In the genomic region with DNA sequence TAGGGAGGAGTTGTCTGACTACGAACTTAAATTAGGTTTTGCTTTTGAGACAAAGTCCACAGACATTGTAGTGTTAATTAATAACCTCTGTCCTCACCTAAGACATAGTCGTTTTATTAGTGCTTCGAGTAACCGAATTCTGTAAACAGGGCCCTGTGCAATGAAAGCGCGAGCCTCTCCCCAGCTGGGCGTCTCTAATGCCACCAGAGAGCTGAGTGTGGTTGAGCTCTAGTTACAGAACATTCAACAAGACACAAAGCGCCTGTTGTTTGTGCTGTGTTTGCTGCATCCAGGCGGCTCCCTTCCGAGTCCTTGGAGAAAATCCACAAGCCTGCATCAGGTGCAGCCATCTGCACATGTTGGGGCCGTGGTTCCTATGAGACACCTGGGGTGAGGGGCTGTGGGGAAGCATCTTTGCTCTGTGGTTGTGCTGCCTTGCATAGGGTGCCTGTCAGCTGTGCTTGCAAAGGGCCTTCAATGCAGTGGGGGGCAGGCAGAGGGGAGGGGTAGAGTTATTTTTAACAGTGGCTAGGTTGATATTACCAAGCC, we compare ENCODE assay signal across 10 cellular contexts.
DNase-seq lines count a peak whose midpoint lies in the region; ATAC-seq lines count a peak whose summit lies in the region.
"Had no signal": no experiment of that assay in that cellular context is flagged by ENCODE, and none has a peak within 500 bp of the region (broad histone marks: within the 10 kb centered on the region; RNA-seq: fewer than 3 reads in every experiment).

No MANE protein-coding gene starts in this region.

- H3K9ac ChIP-seq in duodenal mucosa (ENCODE audit: low read depth in 1 of 2, low read length in 2 of 2) (peak overlapping the region; percentile 16 to 26), neuronal stem cell (ENCODE audit: low read depth, low read length, poor library complexity) (peak overlapping the region; percentile 55)

- H3K18ac ChIP-seq in neuronal stem cell (ENCODE audit: low read length): no peak overlapping the region

- ATAC-seq in HG03342 (IDR thresholded peaks at IDR 0.05; ENCODE audit: unreplicated experiment): no peak
- ATAC-seq: CD8-positive, alpha-beta T cell had no signal

- H3K36me3 ChIP-seq in duodenal mucosa (ENCODE audit: control insufficient read depth in 1 of 2, insufficient read depth in 2 of 2, low read length in 2 of 2) (no peaks in the 10 kb centered on the region), neuronal stem cell (replicated peaks in 1 of 2; ENCODE audit: control insufficient read depth in 2 of 2, insufficient read depth in 2 of 2, low read length in 2 of 2) (no peaks in the 10 kb centered on the region)

- no peak overlapping the region for H3K23ac ChIP-seq in neuronal stem cell (ENCODE audit: low read depth, low read length, poor library complexity)

- H3K4me1 ChIP-seq in duodenal mucosa (ENCODE audit: control insufficient read depth in 1 of 2, insufficient read depth in 2 of 2, low read length in 2 of 2) (peaks cover 28 to 40% of the 10 kb centered on the region in 2 donors), neuronal stem cell (ENCODE audit: control insufficient read depth in 2 of 2, insufficient read depth in 1 of 2, low read depth in 1 of 2, low read length in 2 of 2) (peaks cover 3 to 8% of the 10 kb centered on the region in 2 donors)

- no peak overlapping the region for H3K4ac ChIP-seq in neuronal stem cell (ENCODE audit: low read length)

- H3K27ac ChIP-seq in duodenal mucosa (ENCODE audit: low read depth, low read length): peak overlapping the region; percentile 46
- H3K27ac ChIP-seq in neuronal stem cell (replicated peaks; ENCODE audit: low read length): no peak overlapping the region

- no peak overlapping the region for H3K4me2 ChIP-seq in neuronal stem cell (ENCODE audit: insufficient read depth, low read length, poor library complexity, severe bottlenecking)

- no peak overlapping the region for H4K8ac ChIP-seq in neuronal stem cell (ENCODE audit: low read depth, low read length)

- H3K9me3 ChIP-seq in duodenal mucosa (ENCODE audit: control insufficient read depth in 1 of 2, low read length in 2 of 2) (no peaks in the 10 kb centered on the region), neuronal stem cell (replicated peaks in 1 of 2; ENCODE audit: control insufficient read depth in 2 of 2, insufficient read depth in 1 of 2, low read depth in 1 of 2, low read length in 2 of 2) (no peaks in the 10 kb centered on the region)

- no peak overlapping the region for H2BK12ac ChIP-seq in neuronal stem cell (ENCODE audit: low read length)

- no CpG with 5 or more reads among the region's 11 CpGs for WGBS in neuronal stem cell (ENCODE audit: extremely low coverage in 2 of 2, insufficient read length in 2 of 2, insufficient replicate concordance in 1 of 2), 2 donors

- no peaks in the 10 kb centered on the region for H3K79me1 ChIP-seq in neuronal stem cell (ENCODE audit: low read depth, low read length)

- H2BK15ac ChIP-seq in neuronal stem cell (ENCODE audit: low read length): no peak overlapping the region

- no peak overlapping the region for H2AK5ac ChIP-seq in neuronal stem cell (ENCODE audit: low read depth, low read length)

- H2BK120ac ChIP-seq in neuronal stem cell (ENCODE audit: low read depth, low read length): no peak overlapping the region

- no peak overlapping the region for H4K91ac ChIP-seq in neuronal stem cell (ENCODE audit: low read depth, low read length, poor library complexity)

- H3K27me3 ChIP-seq in duodenal mucosa (ENCODE audit: control insufficient read depth in 1 of 2, insufficient read depth in 2 of 2, low read length in 2 of 2) (no peaks in the 10 kb centered on the region), neuronal stem cell (ENCODE audit: control insufficient read depth in 3 of 3, insufficient read depth in 3 of 3, low read depth in 1 of 3, low read length in 3 of 3) (no peaks in the 10 kb centered on the region)

- no peak overlapping the region for H3K14ac ChIP-seq in neuronal stem cell (ENCODE audit: low read length)

- H2AFZ ChIP-seq in neuronal stem cell (ENCODE audit: low read length): no peak overlapping the region

- H3K4me3 ChIP-seq in duodenal mucosa (ENCODE audit: low read depth in 1 of 2, low read length in 2 of 2) (no peak overlapping the region), neuronal stem cell (ENCODE audit: low read length in 2 of 2) (no peak overlapping the region)

- peak overlapping the region; percentile 43 for H2BK5ac ChIP-seq in neuronal stem cell (ENCODE audit: low read length)

- DNase-seq in DMS153 (lab: John Stamatoyannopoulos, UW) (peak; percentile 90), NCI-H2107 (lab: John Stamatoyannopoulos, UW) (peak; percentile 78), neuronal stem cell (ENCODE audit: low spot score) (no peak), T-helper 1 cell (no peak), GM19238 (ENCODE audit: insufficient read length, low spot score) (no peak), GOT3 (lab: John Stamatoyannopoulos, UW) (no peak)
- DNase-seq: CD8-positive, alpha-beta T cell; stimulated activated CD4-positive, alpha-beta T cell treated with anti-CD3 and anti-CD28 coated beads, Interleukin-1b, Interleukin-23, amount 100 ng/mL, for 48 hours had no signal

Comparison
In these comparisons a context has a peak if more than half of its experiments do, and no peak if none do; other contexts are left out.
1. DNase-seq: peak in DMS153 (single experiment) and NCI-H2107 (single experiment); none in neuronal stem cell (single experiment), T-helper 1 cell (0 of 5), GM19238 (single experiment) and GOT3 (single experiment).